ENCODE assay signal across 1 cellular context in the genomic region with DNA sequence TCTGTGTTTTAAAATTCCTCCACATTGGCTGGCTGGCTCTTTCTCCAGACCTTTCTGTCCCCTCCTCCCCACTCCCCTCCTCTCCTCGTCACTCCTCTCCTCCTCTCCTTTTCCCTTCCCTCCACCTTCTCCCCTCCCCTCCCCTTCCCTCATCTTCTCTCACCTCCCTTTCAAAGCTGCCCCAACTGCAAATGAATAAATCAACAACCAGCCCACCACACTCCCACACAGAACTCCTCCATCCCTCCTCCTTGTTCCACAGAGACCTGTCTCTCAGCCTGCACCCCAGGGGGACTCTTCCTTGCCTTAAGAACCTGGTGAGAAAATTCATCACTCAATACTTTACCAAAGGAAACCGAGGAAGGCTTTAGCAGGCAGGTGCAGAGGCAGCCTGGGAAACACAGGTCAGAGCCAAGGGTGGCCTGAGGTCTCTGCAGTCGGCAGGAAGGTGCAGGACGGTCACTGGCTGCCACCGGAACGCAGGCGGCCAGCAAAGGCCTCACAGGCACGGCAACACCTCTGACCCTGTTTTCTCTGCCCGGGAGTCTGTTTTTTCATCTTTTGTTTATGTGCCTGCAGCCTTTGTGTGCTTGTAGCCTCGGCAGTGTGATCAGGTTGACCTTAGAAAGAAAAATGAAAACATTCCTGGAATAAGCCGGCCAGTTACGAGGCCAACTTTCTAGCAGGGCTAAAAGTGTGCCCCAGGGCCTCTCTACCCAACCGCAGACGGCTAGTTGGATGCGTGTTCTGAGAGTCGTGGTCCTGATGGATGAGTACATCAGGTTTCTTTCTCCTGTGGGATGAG.
TF ChIP-seq lines count a peak whose summit lies in the region.

No MANE protein-coding gene starts in this region.

TF ChIP-seq in IMR-90, 13 proteins besides CTCF, POLR2A, EP300 and RAD21:
- TF ChIP-seq RFX5 (IDR thresholded peaks at IDR 0.05; ENCODE audit: low read depth, low read length): no peak
- no peak for TF ChIP-seq CEBPB (IDR thresholded peaks at IDR 0.05; ENCODE audit: low read depth, low read length)
- no peak for TF ChIP-seq BHLHE40 (IDR thresholded peaks at IDR 0.05; ENCODE audit: low read depth, low read length)
- TF ChIP-seq, protein P1, sequence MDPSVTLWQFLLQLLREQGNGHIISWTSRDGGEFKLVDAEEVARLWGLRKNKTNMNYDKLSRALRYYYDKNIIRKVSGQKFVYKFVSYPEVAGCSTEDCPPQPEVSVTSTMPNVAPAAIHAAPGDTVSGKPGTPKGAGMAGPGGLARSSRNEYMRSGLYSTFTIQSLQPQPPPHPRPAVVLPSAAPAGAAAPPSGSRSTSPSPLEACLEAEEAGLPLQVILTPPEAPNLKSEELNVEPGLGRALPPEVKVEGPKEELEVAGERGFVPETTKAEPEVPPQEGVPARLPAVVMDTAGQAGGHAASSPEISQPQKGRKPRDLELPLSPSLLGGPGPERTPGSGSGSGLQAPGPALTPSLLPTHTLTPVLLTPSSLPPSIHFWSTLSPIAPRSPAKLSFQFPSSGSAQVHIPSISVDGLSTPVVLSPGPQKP (IDR thresholded peaks at IDR 0.05; ENCODE audit: borderline replicate concordance, low read depth, low read length): no peak
- TF ChIP-seq MAZ (IDR thresholded peaks at IDR 0.05; ENCODE audit: borderline replicate concordance, low read depth, low read length): no peak
- no peak for TF ChIP-seq MAFK (IDR thresholded peaks at IDR 0.05; ENCODE audit: low read depth, low read length)
- no peak for TF ChIP-seq CHD1 (IDR thresholded peaks at IDR 0.05; ENCODE audit: low read depth, low read length)
- no peak for TF ChIP-seq FOS (IDR thresholded peaks at IDR 0.05; ENCODE audit: low read depth, low read length)
- TF ChIP-seq MXI1 (IDR thresholded peaks at IDR 0.05; ENCODE audit: borderline replicate concordance, low read depth, low read length): no peak
- TF ChIP-seq, protein P2, sequence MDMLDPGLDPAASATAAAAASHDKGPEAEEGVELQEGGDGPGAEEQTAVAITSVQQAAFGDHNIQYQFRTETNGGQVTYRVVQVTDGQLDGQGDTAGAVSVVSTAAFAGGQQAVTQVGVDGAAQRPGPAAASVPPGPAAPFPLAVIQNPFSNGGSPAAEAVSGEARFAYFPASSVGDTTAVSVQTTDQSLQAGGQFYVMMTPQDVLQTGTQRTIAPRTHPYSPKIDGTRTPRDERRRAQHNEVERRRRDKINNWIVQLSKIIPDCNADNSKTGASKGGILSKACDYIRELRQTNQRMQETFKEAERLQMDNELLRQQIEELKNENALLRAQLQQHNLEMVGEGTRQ (IDR thresholded peaks at IDR 0.05; ENCODE audit: low read depth, low read length): no peak
- no peak for TF ChIP-seq NFE2L2 (IDR thresholded peaks at IDR 0.05; ENCODE audit: low read depth, low read length)
- TF ChIP-seq RCOR1 (IDR thresholded peaks at IDR 0.05; ENCODE audit: insufficient replicate concordance, low read length): no peak
- no peak for TF ChIP-seq SMC3 (IDR thresholded peaks at IDR 0.05; ENCODE audit: low read depth, low read length)
